ENCODE assay signal across 9 cellular contexts in genomic region chr19:2561895-2562294, GRCh38.
A peak's percentile ranks its signal among the peaks of the same experiment; 100 is the strongest.
DNase-seq lines count a peak whose midpoint lies in the region; ATAC-seq and FAIRE-seq lines count a peak whose summit lies in the region.
"Had no signal": no experiment of that assay in that cellular context is flagged by ENCODE, and none has a peak within 500 bp of the region (broad histone marks: within the 10 kb centered on the region; RNA-seq: fewer than 3 reads in every experiment).

No MANE protein-coding gene starts in this region.

- no peaks in the 10 kb centered on the region for H3K9me3 ChIP-seq in right cardiac atrium (ENCODE audit: control insufficient read depth, low read length)

- H3K9me3 Mint-ChIP-seq in stimulated activated memory B cell treated with anti-CD40 and anti-IgM and Interleukin-4, amounts not matched to agents 10 μg/mL and 1 μg/mL and 100 μg/mL, for 72 hours = no peaks in the 10 kb centered on the region
- H3K9me3 Mint-ChIP-seq: nephron had no signal

- no peak for FAIRE-seq in RCC 7860 (lab: Jason Lieb, UNC)

- intact Hi-C loops in right cardiac atrium (cut with DNase I) = no loop called here

- H3K27ac ChIP-seq in right cardiac atrium (ENCODE audit: low read length) = no peak overlapping the region

- WGBS in right cardiac atrium = 59% methylated on average over 14 of the region's 14 CpGs

- H3K27me3 ChIP-seq in right cardiac atrium (ENCODE audit: control insufficient read depth, insufficient read depth) = no peaks in the 10 kb centered on the region

- H3K27ac Mint-ChIP-seq in stimulated activated memory B cell treated with anti-CD40 and anti-IgM and Interleukin-4, amounts not matched to agents 10 μg/mL and 1 μg/mL and 100 μg/mL, for 72 hours = peak overlapping the region; percentile 96
- H3K27ac Mint-ChIP-seq: nephron had no signal

- H3K4me3 ChIP-seq in right cardiac atrium (ENCODE audit: low read length) = no peak overlapping the region

- ATAC-seq in HG03108 (IDR thresholded peaks at IDR 0.05; ENCODE audit: unreplicated experiment) = peak; percentile 78
- ATAC-seq in right cardiac atrium = no peak
- ATAC-seq in stimulated activated memory B cell treated with anti-CD40 and anti-IgM and Interleukin-4, amounts not matched to agents 10 μg/mL and 1 μg/mL and 100 μg/mL, for 72 hours = peak; percentile 98

- peak overlapping the region; percentile 94 for H3K4me3 Mint-ChIP-seq in stimulated activated memory B cell treated with anti-CD40 and anti-IgM and Interleukin-4, amounts not matched to agents 10 μg/mL and 1 μg/mL and 100 μg/mL, for 72 hours
- H3K4me3 Mint-ChIP-seq: nephron had no signal

- H3K4me1 ChIP-seq in right cardiac atrium (ENCODE audit: control insufficient read depth, insufficient read depth, low read length) = no peaks in the 10 kb centered on the region

- H3K36me3 Mint-ChIP-seq in stimulated activated memory B cell treated with anti-CD40 and anti-IgM and Interleukin-4, amounts not matched to agents 10 μg/mL and 1 μg/mL and 100 μg/mL, for 72 hours = no peaks in the 10 kb centered on the region

- DNase-seq in GM19238 (ENCODE audit: insufficient read length, low spot score) = peak; percentile 79
- peak; percentile 68 to 77 for DNase-seq in activated CD4-positive, alpha-beta T cell treated with anti-CD3 and anti-CD28 coated beads, Interleukin-2, amount 50 U/mL, for 48 hours
- DNase-seq in right cardiac atrium = peak; percentile 6 to 41 (median 27)
- no peak for DNase-seq in NCI-H2081 (lab: John Stamatoyannopoulos, UW)
- no peak for DNase-seq in RCC 7860 (ENCODE audit: low spot score)
- DNase-seq in NCI-H82 (lab: John Stamatoyannopoulos, UW) = no peak

- no peaks in the 10 kb centered on the region for H3K27me3 Mint-ChIP-seq in stimulated activated memory B cell treated with anti-CD40 and anti-IgM and Interleukin-4, amounts not matched to agents 10 μg/mL and 1 μg/mL and 100 μg/mL, for 72 hours

- H3K4me1 Mint-ChIP-seq in stimulated activated memory B cell treated with anti-CD40 and anti-IgM and Interleukin-4, amounts not matched to agents 10 μg/mL and 1 μg/mL and 100 μg/mL, for 72 hours = peaks cover 76% of the 10 kb centered on the region

Comparison
In these comparisons a context has a peak if more than half of its experiments do, and no peak if none do; other contexts are left out.
1. DNase-seq: peak in GM19238 (single experiment), activated CD4-positive, alpha-beta T cell treated with anti-CD3 and anti-CD28 coated beads, Interleukin-2, amount 50 U/mL, for 48 hours (2 of 2) and right cardiac atrium (3 of 3); none in NCI-H2081 (0 of 2), RCC 7860 (single experiment) and NCI-H82 (single experiment).
2. ATAC-seq: peak in HG03108 (single experiment) and stimulated activated memory B cell treated with anti-CD40 and anti-IgM and Interleukin-4, amounts not matched to agents 10 μg/mL and 1 μg/mL and 100 μg/mL, for 72 hours (single experiment); none in right cardiac atrium (0 of 2).